Comparison of ENCODE assay signal across 2 cellular contexts in the genomic region with DNA sequence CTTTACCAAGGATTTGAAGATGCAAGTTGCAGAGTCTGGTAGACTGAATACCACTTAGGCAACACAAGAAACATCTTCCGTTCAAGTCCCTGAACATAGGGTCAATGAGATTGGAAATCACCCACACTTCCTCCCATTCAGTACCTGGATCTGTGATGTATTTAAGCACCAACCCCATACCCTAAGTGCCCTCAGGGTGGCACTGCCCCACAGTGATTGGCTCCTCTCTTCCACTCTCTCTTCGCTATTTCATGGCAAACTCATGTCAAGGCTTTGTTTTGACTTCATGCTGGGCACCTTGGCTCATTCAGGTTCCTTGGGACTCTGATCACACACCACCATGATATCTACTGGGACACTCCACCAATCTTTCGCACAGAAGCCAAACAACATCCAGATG.
TF ChIP-seq lines count a peak whose summit lies in the region.

No MANE protein-coding gene starts in this region.

TF ChIP-seq in HepG2, 621 proteins besides CTCF, POLR2A, EP300 and RAD21:
- no peak for TF ChIP-seq YEATS4 (CRISPR knock-in tag; IDR thresholded peaks at IDR 0.05; ENCODE audit: borderline replicate concordance)
- TF ChIP-seq XRCC5 (optimal IDR thresholded peaks at IDR 0.05; ENCODE audit: low read length): no peak
- no peak for TF ChIP-seq ZNF260 (CRISPR knock-in tag; IDR thresholded peaks at IDR 0.05; ENCODE audit: borderline replicate concordance, low read depth)
- TF ChIP-seq, protein P1, sequence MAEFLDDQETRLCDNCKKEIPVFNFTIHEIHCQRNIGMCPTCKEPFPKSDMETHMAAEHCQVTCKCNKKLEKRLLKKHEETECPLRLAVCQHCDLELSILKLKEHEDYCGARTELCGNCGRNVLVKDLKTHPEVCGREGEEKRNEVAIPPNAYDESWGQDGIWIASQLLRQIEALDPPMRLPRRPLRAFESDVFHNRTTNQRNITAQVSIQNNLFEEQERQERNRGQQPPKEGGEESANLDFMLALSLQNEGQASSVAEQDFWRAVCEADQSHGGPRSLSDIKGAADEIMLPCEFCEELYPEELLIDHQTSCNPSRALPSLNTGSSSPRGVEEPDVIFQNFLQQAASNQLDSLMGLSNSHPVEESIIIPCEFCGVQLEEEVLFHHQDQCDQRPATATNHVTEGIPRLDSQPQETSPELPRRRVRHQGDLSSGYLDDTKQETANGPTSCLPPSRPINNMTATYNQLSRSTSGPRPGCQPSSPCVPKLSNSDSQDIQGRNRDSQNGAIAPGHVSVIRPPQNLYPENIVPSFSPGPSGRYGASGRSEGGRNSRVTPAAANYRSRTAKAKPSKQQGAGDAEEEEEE (CRISPR knock-in tag; IDR thresholded peaks at IDR 0.05; ENCODE audit: borderline replicate concordance): no peak
- no peak for TF ChIP-seq SP5 (CRISPR knock-in tag; IDR thresholded peaks at IDR 0.05; ENCODE audit: borderline replicate concordance, low read depth)
- TF ChIP-seq, protein P2, sequence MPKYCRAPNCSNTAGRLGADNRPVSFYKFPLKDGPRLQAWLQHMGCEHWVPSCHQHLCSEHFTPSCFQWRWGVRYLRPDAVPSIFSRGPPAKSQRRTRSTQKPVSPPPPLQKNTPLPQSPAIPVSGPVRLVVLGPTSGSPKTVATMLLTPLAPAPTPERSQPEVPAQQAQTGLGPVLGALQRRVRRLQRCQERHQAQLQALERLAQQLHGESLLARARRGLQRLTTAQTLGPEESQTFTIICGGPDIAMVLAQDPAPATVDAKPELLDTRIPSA (CRISPR knock-in tag; IDR thresholded peaks at IDR 0.05; ENCODE audit: borderline replicate concordance): no peak
- no peak for TF ChIP-seq RFX5 (IDR thresholded peaks at IDR 0.05; ENCODE audit: low read depth, low read length)
- TF ChIP-seq ZMYM2 (CRISPR knock-in tag; IDR thresholded peaks at IDR 0.05): no peak
- TF ChIP-seq, protein P3, sequence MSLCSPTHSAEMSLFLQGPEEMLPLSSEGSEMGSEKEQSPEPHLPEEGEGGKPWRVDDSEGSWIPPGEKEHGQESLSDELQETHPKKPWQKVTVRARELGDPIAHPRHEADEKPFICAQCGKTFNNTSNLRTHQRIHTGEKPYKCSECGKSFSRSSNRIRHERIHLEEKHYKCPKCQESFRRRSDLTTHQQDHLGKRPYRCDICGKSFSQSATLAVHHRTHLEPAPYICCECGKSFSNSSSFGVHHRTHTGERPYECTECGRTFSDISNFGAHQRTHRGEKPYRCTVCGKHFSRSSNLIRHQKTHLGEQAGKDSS (CRISPR knock-in tag; IDR thresholded peaks at IDR 0.05; ENCODE audit: borderline replicate concordance, low read depth): no peak
- no peak for TF ChIP-seq HNRNPLL (IDR thresholded peaks at IDR 0.05; ENCODE audit: low read depth, low read length, poor library complexity, severe bottlenecking)
- no peak for TF ChIP-seq TBX3 (IDR thresholded peaks at IDR 0.05; ENCODE audit: borderline replicate concordance)
- no peak for TF ChIP-seq SKI (IDR thresholded peaks at IDR 0.05; ENCODE audit: partially characterized antibody)
- TF ChIP-seq, protein P4, sequence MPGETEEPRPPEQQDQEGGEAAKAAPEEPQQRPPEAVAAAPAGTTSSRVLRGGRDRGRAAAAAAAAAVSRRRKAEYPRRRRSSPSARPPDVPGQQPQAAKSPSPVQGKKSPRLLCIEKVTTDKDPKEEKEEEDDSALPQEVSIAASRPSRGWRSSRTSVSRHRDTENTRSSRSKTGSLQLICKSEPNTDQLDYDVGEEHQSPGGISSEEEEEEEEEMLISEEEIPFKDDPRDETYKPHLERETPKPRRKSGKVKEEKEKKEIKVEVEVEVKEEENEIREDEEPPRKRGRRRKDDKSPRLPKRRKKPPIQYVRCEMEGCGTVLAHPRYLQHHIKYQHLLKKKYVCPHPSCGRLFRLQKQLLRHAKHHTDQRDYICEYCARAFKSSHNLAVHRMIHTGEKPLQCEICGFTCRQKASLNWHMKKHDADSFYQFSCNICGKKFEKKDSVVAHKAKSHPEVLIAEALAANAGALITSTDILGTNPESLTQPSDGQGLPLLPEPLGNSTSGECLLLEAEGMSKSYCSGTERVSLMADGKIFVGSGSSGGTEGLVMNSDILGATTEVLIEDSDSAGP (CRISPR knock-in tag; IDR thresholded peaks at IDR 0.05; ENCODE audit: borderline replicate concordance): no peak
- TF ChIP-seq, protein P5, sequence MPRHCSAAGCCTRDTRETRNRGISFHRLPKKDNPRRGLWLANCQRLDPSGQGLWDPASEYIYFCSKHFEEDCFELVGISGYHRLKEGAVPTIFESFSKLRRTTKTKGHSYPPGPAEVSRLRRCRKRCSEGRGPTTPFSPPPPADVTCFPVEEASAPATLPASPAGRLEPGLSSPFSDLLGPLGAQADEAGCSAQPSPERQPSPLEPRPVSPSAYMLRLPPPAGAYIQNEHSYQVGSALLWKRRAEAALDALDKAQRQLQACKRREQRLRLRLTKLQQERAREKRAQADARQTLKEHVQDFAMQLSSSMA (CRISPR knock-in tag; IDR thresholded peaks at IDR 0.05): no peak
- TF ChIP-seq ZNF446 (CRISPR knock-in tag; IDR thresholded peaks at IDR 0.05): no peak
- TF ChIP-seq FOXJ3 (CRISPR knock-in tag; IDR thresholded peaks at IDR 0.05; ENCODE audit: borderline replicate concordance): no peak
- no peak for TF ChIP-seq RORA (CRISPR knock-in tag; IDR thresholded peaks at IDR 0.05)
- TF ChIP-seq, protein P6, sequence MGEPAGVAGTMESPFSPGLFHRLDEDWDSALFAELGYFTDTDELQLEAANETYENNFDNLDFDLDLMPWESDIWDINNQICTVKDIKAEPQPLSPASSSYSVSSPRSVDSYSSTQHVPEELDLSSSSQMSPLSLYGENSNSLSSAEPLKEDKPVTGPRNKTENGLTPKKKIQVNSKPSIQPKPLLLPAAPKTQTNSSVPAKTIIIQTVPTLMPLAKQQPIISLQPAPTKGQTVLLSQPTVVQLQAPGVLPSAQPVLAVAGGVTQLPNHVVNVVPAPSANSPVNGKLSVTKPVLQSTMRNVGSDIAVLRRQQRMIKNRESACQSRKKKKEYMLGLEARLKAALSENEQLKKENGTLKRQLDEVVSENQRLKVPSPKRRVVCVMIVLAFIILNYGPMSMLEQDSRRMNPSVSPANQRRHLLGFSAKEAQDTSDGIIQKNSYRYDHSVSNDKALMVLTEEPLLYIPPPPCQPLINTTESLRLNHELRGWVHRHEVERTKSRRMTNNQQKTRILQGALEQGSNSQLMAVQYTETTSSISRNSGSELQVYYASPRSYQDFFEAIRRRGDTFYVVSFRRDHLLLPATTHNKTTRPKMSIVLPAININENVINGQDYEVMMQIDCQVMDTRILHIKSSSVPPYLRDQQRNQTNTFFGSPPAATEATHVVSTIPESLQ (CRISPR knock-in tag; conservative IDR thresholded peaks at IDR 0.05): no peak
- no peak for TF ChIP-seq CCAR2 (optimal IDR thresholded peaks at IDR 0.05; ENCODE audit: low read depth, low read length)

TF ChIP-seq in GM12878, 131 proteins besides CTCF, POLR2A, EP300 and RAD21:
- TF ChIP-seq CREB1 (IDR thresholded peaks at IDR 0.05; ENCODE audit: low read depth): no peak
- TF ChIP-seq RB1 (IDR thresholded peaks at IDR 0.05; ENCODE audit: borderline replicate concordance): no peak
- TF ChIP-seq IKZF1 (conservative IDR thresholded peaks at IDR 0.05): no peak
- TF ChIP-seq, protein P7, sequence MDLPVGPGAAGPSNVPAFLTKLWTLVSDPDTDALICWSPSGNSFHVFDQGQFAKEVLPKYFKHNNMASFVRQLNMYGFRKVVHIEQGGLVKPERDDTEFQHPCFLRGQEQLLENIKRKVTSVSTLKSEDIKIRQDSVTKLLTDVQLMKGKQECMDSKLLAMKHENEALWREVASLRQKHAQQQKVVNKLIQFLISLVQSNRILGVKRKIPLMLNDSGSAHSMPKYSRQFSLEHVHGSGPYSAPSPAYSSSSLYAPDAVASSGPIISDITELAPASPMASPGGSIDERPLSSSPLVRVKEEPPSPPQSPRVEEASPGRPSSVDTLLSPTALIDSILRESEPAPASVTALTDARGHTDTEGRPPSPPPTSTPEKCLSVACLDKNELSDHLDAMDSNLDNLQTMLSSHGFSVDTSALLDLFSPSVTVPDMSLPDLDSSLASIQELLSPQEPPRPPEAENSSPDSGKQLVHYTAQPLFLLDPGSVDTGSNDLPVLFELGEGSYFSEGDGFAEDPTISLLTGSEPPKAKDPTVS (IDR thresholded peaks at IDR 0.05; ENCODE audit: low read depth, low read length): no peak
- TF ChIP-seq, protein P8, sequence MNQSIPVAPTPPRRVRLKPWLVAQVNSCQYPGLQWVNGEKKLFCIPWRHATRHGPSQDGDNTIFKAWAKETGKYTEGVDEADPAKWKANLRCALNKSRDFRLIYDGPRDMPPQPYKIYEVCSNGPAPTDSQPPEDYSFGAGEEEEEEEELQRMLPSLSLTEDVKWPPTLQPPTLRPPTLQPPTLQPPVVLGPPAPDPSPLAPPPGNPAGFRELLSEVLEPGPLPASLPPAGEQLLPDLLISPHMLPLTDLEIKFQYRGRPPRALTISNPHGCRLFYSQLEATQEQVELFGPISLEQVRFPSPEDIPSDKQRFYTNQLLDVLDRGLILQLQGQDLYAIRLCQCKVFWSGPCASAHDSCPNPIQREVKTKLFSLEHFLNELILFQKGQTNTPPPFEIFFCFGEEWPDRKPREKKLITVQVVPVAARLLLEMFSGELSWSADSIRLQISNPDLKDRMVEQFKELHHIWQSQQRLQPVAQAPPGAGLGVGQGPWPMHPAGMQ (IDR thresholded peaks at IDR 0.05; ENCODE audit: borderline replicate concordance): no peak
- TF ChIP-seq, protein P9, sequence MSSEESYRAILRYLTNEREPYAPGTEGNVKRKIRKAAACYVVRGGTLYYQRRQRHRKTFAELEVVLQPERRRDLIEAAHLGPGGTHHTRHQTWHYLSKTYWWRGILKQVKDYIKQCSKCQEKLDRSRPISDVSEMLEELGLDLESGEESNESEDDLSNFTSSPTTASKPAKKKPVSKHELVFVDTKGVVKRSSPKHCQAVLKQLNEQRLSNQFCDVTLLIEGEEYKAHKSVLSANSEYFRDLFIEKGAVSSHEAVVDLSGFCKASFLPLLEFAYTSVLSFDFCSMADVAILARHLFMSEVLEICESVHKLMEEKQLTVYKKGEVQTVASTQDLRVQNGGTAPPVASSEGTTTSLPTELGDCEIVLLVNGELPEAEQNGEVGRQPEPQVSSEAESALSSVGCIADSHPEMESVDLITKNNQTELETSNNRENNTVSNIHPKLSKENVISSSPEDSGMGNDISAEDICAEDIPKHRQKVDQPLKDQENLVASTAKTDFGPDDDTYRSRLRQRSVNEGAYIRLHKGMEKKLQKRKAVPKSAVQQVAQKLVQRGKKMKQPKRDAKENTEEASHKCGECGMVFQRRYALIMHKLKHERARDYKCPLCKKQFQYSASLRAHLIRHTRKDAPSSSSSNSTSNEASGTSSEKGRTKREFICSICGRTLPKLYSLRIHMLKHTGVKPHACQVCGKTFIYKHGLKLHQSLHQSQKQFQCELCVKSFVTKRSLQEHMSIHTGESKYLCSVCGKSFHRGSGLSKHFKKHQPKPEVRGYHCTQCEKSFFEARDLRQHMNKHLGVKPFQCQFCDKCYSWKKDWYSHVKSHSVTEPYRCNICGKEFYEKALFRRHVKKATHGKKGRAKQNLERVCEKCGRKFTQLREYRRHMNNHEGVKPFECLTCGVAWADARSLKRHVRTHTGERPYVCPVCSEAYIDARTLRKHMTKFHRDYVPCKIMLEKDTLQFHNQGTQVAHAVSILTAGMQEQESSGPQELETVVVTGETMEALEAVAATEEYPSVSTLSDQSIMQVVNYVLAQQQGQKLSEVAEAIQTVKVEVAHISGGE (CRISPR knock-in tag; IDR thresholded peaks at IDR 0.05): no peak
- no peak for TF ChIP-seq MTA3 (IDR thresholded peaks at IDR 0.05; ENCODE audit: borderline replicate concordance, low read length)
- TF ChIP-seq EED (IDR thresholded peaks at IDR 0.05; ENCODE audit: low read depth): no peak
